1 cellular context compared by ENCODE assay signal in the genomic region with DNA sequence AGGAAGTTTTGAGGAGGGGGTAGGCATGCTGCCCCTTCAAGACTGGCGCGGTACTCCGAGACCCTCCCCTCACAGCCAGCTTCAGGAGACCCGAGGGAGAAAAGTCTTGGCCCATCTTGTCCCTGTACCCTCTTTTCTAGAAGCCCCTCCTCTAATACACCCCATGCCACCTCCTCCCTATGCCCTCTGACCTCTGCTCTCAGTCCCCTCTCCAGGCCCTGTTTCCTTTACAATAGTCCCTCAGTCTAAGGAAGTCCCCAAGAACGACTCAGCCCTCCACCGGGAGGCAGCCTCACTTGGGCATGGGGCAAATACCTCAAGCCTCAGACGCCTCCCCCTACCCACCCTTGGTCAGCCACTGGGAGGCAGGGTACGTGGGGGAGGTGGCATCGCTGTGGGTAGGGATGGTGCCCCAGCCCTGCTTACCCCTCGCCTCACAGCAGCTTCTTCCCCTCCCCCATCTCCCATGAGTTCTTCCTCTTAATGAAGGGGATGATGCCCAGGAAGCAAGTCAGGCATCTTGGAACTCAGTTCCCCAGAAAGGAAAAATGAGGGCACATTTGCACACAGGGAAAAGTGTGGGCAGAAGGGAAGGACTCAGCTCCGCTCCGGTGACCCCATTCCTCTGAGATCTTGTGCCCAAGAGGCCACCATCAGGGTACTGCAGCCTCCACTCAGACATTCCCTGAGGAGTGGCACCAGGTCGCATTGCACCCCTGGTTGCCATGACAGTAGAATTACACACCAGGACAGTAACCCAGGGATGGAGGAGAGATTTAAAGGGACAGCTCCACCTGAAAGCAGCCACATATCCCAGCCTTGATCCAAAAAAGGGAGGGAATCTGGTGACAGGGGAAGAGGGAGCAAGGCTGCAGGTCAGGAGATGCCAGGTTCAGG.
TF ChIP-seq lines count a peak whose summit lies in the region.

No MANE protein-coding gene starts in this region.

TF ChIP-seq in K562, 482 proteins besides CTCF, POLR2A, EP300 and RAD21 (continued from another document):
- TF ChIP-seq, protein P1, sequence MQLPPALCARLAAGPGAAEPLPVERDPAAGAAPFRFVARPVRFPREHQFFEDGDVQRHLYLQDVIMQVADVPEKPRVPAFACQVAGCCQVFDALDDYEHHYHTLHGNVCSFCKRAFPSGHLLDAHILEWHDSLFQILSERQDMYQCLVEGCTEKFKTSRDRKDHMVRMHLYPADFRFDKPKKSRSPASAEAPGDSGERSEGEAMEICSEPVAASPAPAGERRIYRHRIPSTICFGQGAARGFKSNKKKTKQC (CRISPR knock-in tag; IDR thresholded peaks at IDR 0.05): 0 out of 2 replicates have a peak, but pooled peaks have one; percentile 2
- peak; percentile 21; the same call in 1 of the 2 replicates for TF ChIP-seq ZBTB7A (IDR thresholded peaks at IDR 0.05; ENCODE audit: borderline replicate concordance, control insufficient read depth, low read depth, low read length)
- no peak for TF ChIP-seq ELF4 (CRISPR knock-in tag; IDR thresholded peaks at IDR 0.05)
- TF ChIP-seq TOE1 (IDR thresholded peaks at IDR 0.05; ENCODE audit: borderline replicate concordance): no peak
- 0 out of 2 replicates have a peak, but pooled peaks have one; percentile 21 for TF ChIP-seq TOE1 (CRISPR knock-in tag; IDR thresholded peaks at IDR 0.05; ENCODE audit: borderline replicate concordance, low read depth)
- TF ChIP-seq, protein P2, sequence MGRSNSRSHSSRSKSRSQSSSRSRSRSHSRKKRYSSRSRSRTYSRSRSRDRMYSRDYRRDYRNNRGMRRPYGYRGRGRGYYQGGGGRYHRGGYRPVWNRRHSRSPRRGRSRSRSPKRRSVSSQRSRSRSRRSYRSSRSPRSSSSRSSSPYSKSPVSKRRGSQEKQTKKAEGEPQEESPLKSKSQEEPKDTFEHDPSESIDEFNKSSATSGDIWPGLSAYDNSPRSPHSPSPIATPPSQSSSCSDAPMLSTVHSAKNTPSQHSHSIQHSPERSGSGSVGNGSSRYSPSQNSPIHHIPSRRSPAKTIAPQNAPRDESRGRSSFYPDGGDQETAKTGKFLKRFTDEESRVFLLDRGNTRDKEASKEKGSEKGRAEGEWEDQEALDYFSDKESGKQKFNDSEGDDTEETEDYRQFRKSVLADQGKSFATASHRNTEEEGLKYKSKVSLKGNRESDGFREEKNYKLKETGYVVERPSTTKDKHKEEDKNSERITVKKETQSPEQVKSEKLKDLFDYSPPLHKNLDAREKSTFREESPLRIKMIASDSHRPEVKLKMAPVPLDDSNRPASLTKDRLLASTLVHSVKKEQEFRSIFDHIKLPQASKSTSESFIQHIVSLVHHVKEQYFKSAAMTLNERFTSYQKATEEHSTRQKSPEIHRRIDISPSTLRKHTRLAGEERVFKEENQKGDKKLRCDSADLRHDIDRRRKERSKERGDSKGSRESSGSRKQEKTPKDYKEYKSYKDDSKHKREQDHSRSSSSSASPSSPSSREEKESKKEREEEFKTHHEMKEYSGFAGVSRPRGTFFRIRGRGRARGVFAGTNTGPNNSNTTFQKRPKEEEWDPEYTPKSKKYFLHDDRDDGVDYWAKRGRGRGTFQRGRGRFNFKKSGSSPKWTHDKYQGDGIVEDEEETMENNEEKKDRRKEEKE (IDR thresholded peaks at IDR 0.05; ENCODE audit: borderline replicate concordance in 1 of 2, control insufficient read depth in 1 of 2, low read depth in 2 of 2, low read length in 1 of 2): no peak
- TF ChIP-seq TAF15 (IDR thresholded peaks at IDR 0.05; ENCODE audit: low read depth, low read length): no peak
